ENCODE assay signal across 9 cellular contexts in genomic region chr5:39570418-39571027, GRCh38.
A peak's percentile ranks its signal among the peaks of the same experiment; 100 is the strongest.
DNase-seq lines count a peak whose midpoint lies in the region; ATAC-seq and TF ChIP-seq lines count a peak whose summit lies in the region.
"Had no signal": no experiment of that assay in that cellular context is flagged by ENCODE, and none has a peak within 500 bp of the region (broad histone marks: within the 10 kb centered on the region; RNA-seq: fewer than 3 reads in every experiment).

No MANE protein-coding gene starts in this region.

- H3K4me3 ChIP-seq in cardiac muscle cell (no peak overlapping the region), MM.1S (ENCODE audit: low read length) (peak overlapping the region; percentile 4; the same call in 1 of the 2 replicates), mesenchymal stem cell (ENCODE audit: insufficient read depth in 1 of 2, low read depth in 1 of 2, low read length in 2 of 2) (no peak overlapping the region)

- H3K4ac ChIP-seq in mesenchymal stem cell (ENCODE audit: low read depth in 1 of 2, low read length in 2 of 2) = no peak overlapping the region

- no TSS peak for BruUV-seq in MCF 10A (replicated peaks; lab: Mats Ljungman, UMichigan)

- H3K27ac ChIP-seq in cardiac muscle cell (no peak overlapping the region), MM.1S (ENCODE audit: low read length) (no peak overlapping the region), mesenchymal stem cell (ENCODE audit: low read length, poor library complexity, severe bottlenecking) (no peak overlapping the region)

- H2BK120ac ChIP-seq in mesenchymal stem cell (ENCODE audit: low read depth, low read length) = no peak overlapping the region

- TF ChIP-seq CTCF in cardiac muscle cell (IDR thresholded peaks at IDR 0.05; ENCODE audit: low read depth, low read length) (peak; percentile 56), MM.1S (IDR thresholded peaks at IDR 0.05; ENCODE audit: low read length) (peak; percentile 73), MCF 10A (IDR thresholded peaks at IDR 0.05; ENCODE audit: unreplicated experiment) (peak; percentile 64)

- intact Hi-C loops in left cardiac atrium (cut with DNase I) (loop anchor here (5.0 to 10.0 kb wide), 3 partner anchors 346 to 1314 kb away; partner anchors contain the start of gene FYB1 (in 1 of the 2)), MCF 10A (cut with micrococcal nuclease) (loop anchor here (1.0 to 5.0 kb wide), 3 partner anchors 194 to 423 kb away; partner anchors contain the start of gene FYB1), posterior vena cava (cut with DNase I) (no loop called here)
- intact Hi-C loops in activated CD4-positive, alpha-beta memory T cell treated with anti-CD3 and anti-CD28 coated beads for 36 hours (cut with micrococcal nuclease) = loop anchor here (1.0 to 10.0 kb wide), 2 partner anchors 194 to 374 kb away; no protein-coding TSS in a partner anchor

- H3K36me3 ChIP-seq in cardiac muscle cell (no peaks in the 10 kb centered on the region), MM.1S (replicated peaks; ENCODE audit: insufficient read depth, low read length) (no peaks in the 10 kb centered on the region), mesenchymal stem cell (ENCODE audit: control insufficient read depth in 1 of 2, insufficient read depth in 2 of 2, low read depth in 1 of 2, low read length in 2 of 2) (no peaks in the 10 kb centered on the region)

- CTCF ChIA-PET in MCF 10A (lab: Yijun Ruan, JAX) = interaction anchor here (0.5 to 12.1 kb wide), 22 partner anchors 10 to 1464 kb away, joined by 3 to 134 read pairs (median 4); no protein-coding TSS in a partner anchor
- CTCF ChIA-PET in activated CD4-positive, alpha-beta memory T cell treated with anti-CD3 and anti-CD28 coated beads for 36 hours (lab: Charles Lee) = interaction anchor here (0.7 to 4.2 kb wide), 7 partner anchors 9 to 422 kb away, joined by 3 to 42 read pairs (median 3); no protein-coding TSS in a partner anchor

- H3K36me3 Mint-ChIP-seq in MCF 10A (ENCODE audit: insufficient read depth, unreplicated experiment) = no peaks in the 10 kb centered on the region
- no peaks in the 10 kb centered on the region for H3K36me3 Mint-ChIP-seq in activated CD4-positive, alpha-beta memory T cell treated with anti-CD3 and anti-CD28 coated beads for 36 hours

- H3K27me3 ChIP-seq in cardiac muscle cell (no peaks in the 10 kb centered on the region), MM.1S (replicated peaks; ENCODE audit: insufficient read depth, low read length) (no peaks in the 10 kb centered on the region), mesenchymal stem cell (ENCODE audit: control insufficient read depth in 1 of 2, insufficient read depth in 1 of 2, low read length in 2 of 2) (peaks cover 0 to 4% of the 10 kb centered on the region in 2 experiments)

- H4K8ac ChIP-seq in mesenchymal stem cell (ENCODE audit: low read length) = no peak overlapping the region

- no peaks in the 10 kb centered on the region for H4K20me1 ChIP-seq in MM.1S (ENCODE audit: insufficient read depth, low read length)

- no peaks in the 10 kb centered on the region for H3F3A ChIP-seq in MM.1S (ENCODE audit: insufficient read depth, low read length)

- no peaks in the 10 kb centered on the region for H3K27me3 Mint-ChIP-seq in MCF 10A (ENCODE audit: insufficient read depth, unreplicated experiment)
- H3K27me3 Mint-ChIP-seq in activated CD4-positive, alpha-beta memory T cell treated with anti-CD3 and anti-CD28 coated beads for 36 hours = peaks cover 2% of the 10 kb centered on the region

- no peaks in the 10 kb centered on the region for H3K9me3 Mint-ChIP-seq in MCF 10A (ENCODE audit: unreplicated experiment)
- no peaks in the 10 kb centered on the region for H3K9me3 Mint-ChIP-seq in activated CD4-positive, alpha-beta memory T cell treated with anti-CD3 and anti-CD28 coated beads for 36 hours
- H3K9me3 Mint-ChIP-seq: stimulated activated naive CD8-positive, alpha-beta T cell treated with anti-CD3 and anti-CD28 coated beads, Interleukin-15, Interleukin-2, amounts not matched to agents 100 ng/mL and 50 ng/mL, for 24 hours had no signal

- H3K4me3 Mint-ChIP-seq in MCF 10A (ENCODE audit: unreplicated experiment) = no peak overlapping the region
- no peak overlapping the region for H3K4me3 Mint-ChIP-seq in activated CD4-positive, alpha-beta memory T cell treated with anti-CD3 and anti-CD28 coated beads for 36 hours
- H3K4me3 Mint-ChIP-seq: stimulated activated naive CD8-positive, alpha-beta T cell treated with anti-CD3 and anti-CD28 coated beads, Interleukin-15, Interleukin-2, amounts not matched to agents 100 ng/mL and 50 ng/mL, for 24 hours had no signal

- H3K9ac ChIP-seq in MM.1S (ENCODE audit: low read length) = no peak overlapping the region
- peak overlapping the region; percentile 28 for H3K9ac ChIP-seq in mesenchymal stem cell (ENCODE audit: low read length)

- H3K4me2 ChIP-seq in MM.1S (ENCODE audit: low read depth, low read length) = peak overlapping the region; percentile 18; the same call in 1 of the 2 replicates
- no peak overlapping the region for H3K4me2 ChIP-seq in mesenchymal stem cell (ENCODE audit: low read length, poor library complexity, severe bottlenecking)

- no peaks in the 10 kb centered on the region for H3K9me2 ChIP-seq in MM.1S (replicated peaks; ENCODE audit: insufficient read depth, low read length)

- H3K18ac ChIP-seq in mesenchymal stem cell (ENCODE audit: low read depth in 1 of 2, low read length in 2 of 2) = no peak overlapping the region

- no peak overlapping the region for H3K27ac Mint-ChIP-seq in MCF 10A (ENCODE audit: low read depth, unreplicated experiment)
- H3K27ac Mint-ChIP-seq in activated CD4-positive, alpha-beta memory T cell treated with anti-CD3 and anti-CD28 coated beads for 36 hours = no peak overlapping the region
- H3K27ac Mint-ChIP-seq: stimulated activated naive CD8-positive, alpha-beta T cell treated with anti-CD3 and anti-CD28 coated beads, Interleukin-15, Interleukin-2, amounts not matched to agents 100 ng/mL and 50 ng/mL, for 24 hours had no signal

- H4K91ac ChIP-seq in mesenchymal stem cell (ENCODE audit: low read length) = no peak overlapping the region

- H3K9me3 ChIP-seq in cardiac muscle cell (ENCODE audit: low read depth) (no peaks in the 10 kb centered on the region), MM.1S (replicated peaks; ENCODE audit: insufficient read depth, low read length) (no peaks in the 10 kb centered on the region), mesenchymal stem cell (ENCODE audit: control insufficient read depth, low read length) (no peaks in the 10 kb centered on the region)

- H3K79me2 ChIP-seq in MM.1S (ENCODE audit: low read length) = no peaks in the 10 kb centered on the region

- 34% methylated on average over 3 of the region's 4 CpGs for WGBS in mesenchymal stem cell

- no peaks in the 10 kb centered on the region for H3K79me1 ChIP-seq in mesenchymal stem cell (replicated peaks; ENCODE audit: low read length, poor library complexity, severe bottlenecking)

- no peak overlapping the region for H2BK12ac ChIP-seq in mesenchymal stem cell (ENCODE audit: low read length in 2 of 2)

- peak overlapping the region; percentile 29 for H2AFZ ChIP-seq in MM.1S (ENCODE audit: low read length)
- no peak overlapping the region for H2AFZ ChIP-seq in mesenchymal stem cell (ENCODE audit: low read depth, low read length)

- DNase-seq in cardiac muscle cell (ENCODE audit: low read depth in 1 of 2, low spot score in 1 of 2) (peak; percentile 37 to 69), left cardiac atrium (no peak), MM.1S (peak; percentile 66), MCF 10A (ENCODE audit: unreplicated experiment) (peak; percentile 44), mesenchymal stem cell (peak; percentile 54), posterior vena cava (ENCODE audit: low spot score) (no peak)
- no peak for DNase-seq in activated CD4-positive, alpha-beta memory T cell treated with anti-CD3 and anti-CD28 coated beads for 36 hours

- H2BK5ac ChIP-seq in mesenchymal stem cell (ENCODE audit: low read depth, low read length, poor library complexity, severe bottlenecking) = no peak overlapping the region

- no peak overlapping the region for H2AK5ac ChIP-seq in mesenchymal stem cell (ENCODE audit: low read length, severe bottlenecking)

- ATAC-seq in left cardiac atrium (no peak), HG02938 (IDR thresholded peaks at IDR 0.05; ENCODE audit: unreplicated experiment) (no peak)

- POLR2A ChIA-PET in MCF 10A (lab: Yijun Ruan, JAX) = interaction anchor here (0.7 to 1.5 kb wide), 3 partner anchors 157 to 200 kb away, joined by 3 to 4 read pairs (median 3); no protein-coding TSS in a partner anchor
- POLR2A ChIA-PET in activated CD4-positive, alpha-beta memory T cell treated with anti-CD3 and anti-CD28 coated beads for 36 hours (lab: Charles Lee) = no interaction called here

- H3K4me1 ChIP-seq in cardiac muscle cell (ENCODE audit: low read depth) = no peaks in the 10 kb centered on the region
- no peaks in the 10 kb centered on the region for H3K4me1 ChIP-seq in MM.1S (ENCODE audit: low read length)
- no peaks in the 10 kb centered on the region for H3K4me1 ChIP-seq in mesenchymal stem cell (ENCODE audit: control insufficient read depth, insufficient read depth, low read depth, low read length)

- H3K14ac ChIP-seq in mesenchymal stem cell (ENCODE audit: low read length in 2 of 2) = no peak overlapping the region

- no peaks in the 10 kb centered on the region for H3K4me1 Mint-ChIP-seq in MCF 10A (ENCODE audit: insufficient read depth, unreplicated experiment)
- H3K4me1 Mint-ChIP-seq in activated CD4-positive, alpha-beta memory T cell treated with anti-CD3 and anti-CD28 coated beads for 36 hours (ENCODE audit: low read depth) = no peaks in the 10 kb centered on the region

- no peak overlapping the region for H3K23ac ChIP-seq in mesenchymal stem cell (ENCODE audit: low read length in 2 of 2)

- no peak overlapping the region for H2BK15ac ChIP-seq in mesenchymal stem cell (ENCODE audit: low read depth, poor library complexity, severe bottlenecking)

Comparison
In these comparisons a context has a peak if more than half of its experiments do, and no peak if none do; other contexts are left out.
1. DNase-seq: peak in cardiac muscle cell (2 of 2), MM.1S (single experiment), MCF 10A (single experiment) and mesenchymal stem cell (single experiment); none in left cardiac atrium (single experiment), posterior vena cava (single experiment) and activated CD4-positive, alpha-beta memory T cell treated with anti-CD3 and anti-CD28 coated beads for 36 hours (single experiment).
2. intact Hi-C loops: an anchor here in left cardiac atrium (5.0 to 10.0 kb wide), MCF 10A (1.0 to 5.0 kb wide) and activated CD4-positive, alpha-beta memory T cell treated with anti-CD3 and anti-CD28 coated beads for 36 hours (1.0 to 10.0 kb wide); none called in posterior vena cava.
3. Peak in every context shown above with its lines, with median percentiles within 50 percentile points of each other: CTCF ChIP-seq.